1 cellular context compared by ENCODE assay signal in the genomic region with DNA sequence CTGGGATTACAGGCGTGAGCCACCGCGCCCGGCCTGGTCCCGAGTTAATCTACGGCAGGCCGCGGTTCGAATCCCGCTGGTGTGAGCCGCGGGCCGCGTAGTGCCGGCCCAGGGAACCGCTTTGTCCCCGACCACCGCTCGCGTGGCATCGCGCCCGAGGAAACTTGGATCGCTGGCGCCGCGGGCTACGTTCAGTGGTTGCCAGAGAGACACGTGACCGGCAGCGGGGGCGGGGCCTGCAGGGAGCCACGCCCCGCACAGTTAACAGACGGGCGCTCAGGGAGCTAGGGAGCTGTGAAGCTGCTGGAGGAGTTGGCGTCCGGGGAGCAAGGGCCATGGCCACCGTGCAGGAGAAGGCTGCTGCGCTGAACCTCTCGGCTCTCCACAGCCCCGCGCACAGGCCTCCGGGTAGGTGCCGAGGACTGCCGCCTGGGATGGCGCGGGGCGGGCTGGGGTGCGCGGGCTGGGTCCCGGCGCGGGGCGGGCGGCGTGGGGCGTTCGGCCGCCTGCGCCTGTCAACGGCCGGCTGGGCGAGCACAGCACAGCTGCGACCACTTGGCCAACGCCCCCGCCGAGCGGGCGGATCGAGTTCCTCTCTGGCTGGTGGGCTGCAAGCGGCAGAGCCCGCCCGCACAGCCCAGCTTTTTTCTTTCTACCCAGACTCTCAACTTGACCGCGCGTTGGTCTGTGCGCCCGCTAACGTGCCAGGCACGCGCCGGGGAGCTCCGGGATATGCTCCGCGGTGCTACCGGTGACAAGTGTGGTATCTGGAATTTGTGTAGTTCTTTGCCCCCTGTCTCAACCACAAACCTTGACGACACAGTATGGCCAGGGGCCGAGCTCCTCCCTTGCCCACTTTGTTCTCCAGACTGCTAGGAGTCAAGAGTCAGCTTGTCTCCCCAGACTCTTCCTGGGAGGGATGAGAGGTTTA.
TF ChIP-seq lines count a peak whose summit lies in the region.

Gene DEPDC7 (plus strand): TSS at position 258 of the 931 bp plus-strand sequence. CDS start 78 bp downstream, at position 336.

TF ChIP-seq in HepG2, 621 proteins besides CTCF, POLR2A, EP300 and RAD21 (continued from another document):
- TF ChIP-seq, protein P1, sequence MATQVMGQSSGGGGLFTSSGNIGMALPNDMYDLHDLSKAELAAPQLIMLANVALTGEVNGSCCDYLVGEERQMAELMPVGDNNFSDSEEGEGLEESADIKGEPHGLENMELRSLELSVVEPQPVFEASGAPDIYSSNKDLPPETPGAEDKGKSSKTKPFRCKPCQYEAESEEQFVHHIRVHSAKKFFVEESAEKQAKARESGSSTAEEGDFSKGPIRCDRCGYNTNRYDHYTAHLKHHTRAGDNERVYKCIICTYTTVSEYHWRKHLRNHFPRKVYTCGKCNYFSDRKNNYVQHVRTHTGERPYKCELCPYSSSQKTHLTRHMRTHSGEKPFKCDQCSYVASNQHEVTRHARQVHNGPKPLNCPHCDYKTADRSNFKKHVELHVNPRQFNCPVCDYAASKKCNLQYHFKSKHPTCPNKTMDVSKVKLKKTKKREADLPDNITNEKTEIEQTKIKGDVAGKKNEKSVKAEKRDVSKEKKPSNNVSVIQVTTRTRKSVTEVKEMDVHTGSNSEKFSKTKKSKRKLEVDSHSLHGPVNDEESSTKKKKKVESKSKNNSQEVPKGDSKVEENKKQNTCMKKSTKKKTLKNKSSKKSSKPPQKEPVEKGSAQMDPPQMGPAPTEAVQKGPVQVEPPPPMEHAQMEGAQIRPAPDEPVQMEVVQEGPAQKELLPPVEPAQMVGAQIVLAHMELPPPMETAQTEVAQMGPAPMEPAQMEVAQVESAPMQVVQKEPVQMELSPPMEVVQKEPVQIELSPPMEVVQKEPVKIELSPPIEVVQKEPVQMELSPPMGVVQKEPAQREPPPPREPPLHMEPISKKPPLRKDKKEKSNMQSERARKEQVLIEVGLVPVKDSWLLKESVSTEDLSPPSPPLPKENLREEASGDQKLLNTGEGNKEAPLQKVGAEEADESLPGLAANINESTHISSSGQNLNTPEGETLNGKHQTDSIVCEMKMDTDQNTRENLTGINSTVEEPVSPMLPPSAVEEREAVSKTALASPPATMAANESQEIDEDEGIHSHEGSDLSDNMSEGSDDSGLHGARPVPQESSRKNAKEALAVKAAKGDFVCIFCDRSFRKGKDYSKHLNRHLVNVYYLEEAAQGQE (IDR thresholded peaks at IDR 0.05; ENCODE audit: borderline replicate concordance in 1 of 2, low read depth in 1 of 2, low read length in 2 of 2), result peak in 1 of 2 experiments; percentile 14; a peak in 1 of 4 replicates
TF ChIP-seq in HepG2: peak in this region for 268.
